21 cellular contexts compared by ENCODE assay signal in the genomic region with DNA sequence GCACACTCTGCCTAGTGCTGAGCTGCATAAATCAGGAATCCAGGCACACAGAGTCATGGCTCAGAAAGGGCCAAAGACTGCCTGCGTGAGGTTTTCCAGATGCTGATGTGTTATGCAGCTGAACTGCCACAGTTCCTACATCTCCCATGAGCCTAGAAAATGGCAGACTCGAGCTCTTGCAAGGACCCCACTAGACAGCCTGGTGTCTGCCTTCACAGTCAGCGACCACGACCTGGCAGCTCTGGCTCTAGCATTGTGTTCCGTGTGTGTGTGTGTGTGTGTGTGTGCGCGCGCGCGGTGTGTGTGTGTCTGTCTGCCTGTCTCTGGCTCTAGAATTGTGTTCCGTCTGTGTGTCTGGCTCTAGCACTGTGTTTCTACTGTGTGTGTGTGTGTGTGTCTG.
DNase-seq lines count a peak whose midpoint lies in the region; ATAC-seq and TF ChIP-seq lines count a peak whose summit lies in the region.
"Had no signal": no experiment of that assay in that cellular context is flagged by ENCODE, and none has a peak within 500 bp of the region (broad histone marks: within the 10 kb centered on the region; RNA-seq: fewer than 3 reads in every experiment).

No MANE protein-coding gene starts in this region.

- H3K36me3 ChIP-seq in HCT116 (ENCODE audit: control insufficient read depth in 1 of 2, insufficient read depth in 2 of 2, low read length in 2 of 2) (no peaks in the 10 kb centered on the region), endodermal cell (ENCODE audit: control insufficient read depth, insufficient read depth, low read length) (no peaks in the 10 kb centered on the region), muscle layer of colon (ENCODE audit: insufficient read depth, low read length) (no peaks in the 10 kb centered on the region)
- H3K36me3 ChIP-seq: uterus had no signal

- peak overlapping the region; percentile 95 for H3K4me3 Mint-ChIP-seq in endodermal cell
- H3K4me3 Mint-ChIP-seq: activated CD4-positive, alpha-beta memory T cell treated with anti-CD3 and anti-CD28 coated beads for 36 hours; activated naive CD8-positive, alpha-beta T cell treated with anti-CD3 and anti-CD28 coated beads, Interleukin-2, amount 50 U/mL, for 24 hours; activated T-helper 1 cell treated with anti-CD3 and anti-CD28 coated beads, Interleukin-12 subunit alpha, Interleukin-12 subunit beta, Interleukin-2, Interleukin-4 antibody, amounts not matched to agents 30 ng/mL and 10 ng/mL and 1 ng/mL, durations not matched to agents 14 hours and 24 hours and 36 hours had no signal

- H3K9me3 ChIP-seq in HCT116 (ENCODE audit: control insufficient read depth in 1 of 2, insufficient read depth in 1 of 2, low read depth in 1 of 2, low read length in 2 of 2) (no peaks in the 10 kb centered on the region), endodermal cell (ENCODE audit: control insufficient read depth, low read length) (peaks cover 6% of the 10 kb centered on the region), muscle layer of colon (ENCODE audit: low read length) (no peaks in the 10 kb centered on the region)
- H3K9me3 ChIP-seq: uterus had no signal

- H2AFZ ChIP-seq in HCT116 (ENCODE audit: low read depth, low read length, poor library complexity, severe bottlenecking): no peak overlapping the region
- H2AFZ ChIP-seq: parathyroid adenoma had no signal

- H4K20me1 ChIP-seq in HCT116 (ENCODE audit: insufficient read depth): no peaks in the 10 kb centered on the region

- peaks cover 29% of the 10 kb centered on the region for H3K9me3 Mint-ChIP-seq in endodermal cell
- H3K9me3 Mint-ChIP-seq: activated naive CD8-positive, alpha-beta T cell treated with anti-CD3 and anti-CD28 coated beads, Interleukin-2, amount 50 U/mL, for 24 hours had no signal

- H3K27me3 ChIP-seq in HCT116 (ENCODE audit: insufficient read depth, low read length) (no peaks in the 10 kb centered on the region), endodermal cell (ENCODE audit: control insufficient read depth, insufficient read depth, low read length, poor library complexity, severe bottlenecking) (no peaks in the 10 kb centered on the region), muscle layer of colon (ENCODE audit: control insufficient read depth in 1 of 2, insufficient read depth in 2 of 2, low read length in 2 of 2) (peaks cover 0 to 6% of the 10 kb centered on the region in 2 donors)
- H3K27me3 ChIP-seq: uterus had no signal

- H3K4me2 ChIP-seq in HCT116 (ENCODE audit: low read length): peak overlapping the region; percentile 76; the same call in 1 of the 2 replicates

- H3K36me3 Mint-ChIP-seq in endodermal cell (ENCODE audit: low read depth): peaks cover 38% of the 10 kb centered on the region
- H3K36me3 Mint-ChIP-seq: activated CD4-positive, alpha-beta memory T cell treated with anti-CD3 and anti-CD28 coated beads for 36 hours had no signal

- H3K9ac ChIP-seq in HCT116 (ENCODE audit: low read length): no peak overlapping the region
- no peak overlapping the region for H3K9ac ChIP-seq in endodermal cell (ENCODE audit: extremely low read depth, low read length, poor library complexity, severe bottlenecking)
- no peak overlapping the region for H3K9ac ChIP-seq in muscle layer of colon (ENCODE audit: low read length)
- H3K9ac ChIP-seq: parathyroid adenoma had no signal

- peaks cover 0 to 11% of the 10 kb centered on the region in 2 experiments; a peak in 1 of 4 replicates for H3K4me1 ChIP-seq in HCT116 (ENCODE audit: control insufficient read depth in 1 of 2, insufficient read depth in 2 of 2, low read length in 2 of 2)
- no peaks in the 10 kb centered on the region for H3K4me1 ChIP-seq in endodermal cell (ENCODE audit: control insufficient read depth, insufficient read depth, low read length)
- H3K4me1 ChIP-seq in muscle layer of colon (ENCODE audit: insufficient read depth, low read length): peaks cover 9% of the 10 kb centered on the region
- H3K4me1 ChIP-seq: parathyroid adenoma, uterus had no signal

- peaks cover 25% of the 10 kb centered on the region for H3K4me1 Mint-ChIP-seq in endodermal cell
- H3K4me1 Mint-ChIP-seq: activated naive CD8-positive, alpha-beta T cell treated with anti-CD3 and anti-CD28 coated beads, Interleukin-2, amount 50 U/mL, for 24 hours had no signal

- TF ChIP-seq CTCF in HCT116 (IDR thresholded peaks at IDR 0.05 in 2 of 3, conservative IDR thresholded peaks at IDR 0.05 in 1 of 3; ENCODE audit: borderline replicate concordance in 1 of 3, insufficient read depth in 1 of 3, low read depth in 2 of 3, low read length in 2 of 3) (no peak), endodermal cell (conservative IDR thresholded peaks at IDR 0.05) (no peak)

- H3K27ac ChIP-seq in HCT116 (ENCODE audit: low read depth, low read length) (no peak overlapping the region), endodermal cell (ENCODE audit: low read depth, low read length) (no peak overlapping the region), muscle layer of colon (ENCODE audit: low read depth, low read length) (peak overlapping the region; percentile 32)
- H3K27ac ChIP-seq: HL-60, parathyroid adenoma, uterus had no signal

- POLR2A ChIA-PET in HCT116 (lab: Charles Lee): no interaction called here

- H3K27me3 Mint-ChIP-seq in endodermal cell (ENCODE audit: insufficient read depth): no peaks in the 10 kb centered on the region
- H3K27me3 Mint-ChIP-seq: activated CD4-positive, alpha-beta memory T cell treated with anti-CD3 and anti-CD28 coated beads for 36 hours had no signal

- H3K79me2 ChIP-seq in HCT116 (ENCODE audit: insufficient read depth, low read length): peaks cover 64% of the 10 kb centered on the region

- CTCF ChIA-PET in HCT116 (lab: Charles Lee): no interaction called here

- BruUV-seq in HCT116 (replicated peaks; lab: Mats Ljungman, UMichigan): no TSS peak

- ATAC-seq in HCT116 (no peak), HG02852 (IDR thresholded peaks at IDR 0.05; ENCODE audit: unreplicated experiment) (no peak), left lobe of liver (no peak), GM21390 (IDR thresholded peaks at IDR 0.05; ENCODE audit: unreplicated experiment) (no peak)
- ATAC-seq: activated naive CD8-positive, alpha-beta T cell treated with anti-CD3 and anti-CD28 coated beads, Interleukin-2, amount 50 U/mL, for 24 hours; PC-3 had no signal

- DNase-seq in COR-L47 (lab: John Stamatoyannopoulos, UW) (peak; percentile 11), HCT116 (ENCODE audit: low read depth, low spot score) (no peak), endodermal cell (no peak), germinal center (ENCODE audit: low spot score) (no peak), left lobe of liver (ENCODE audit: low spot score) (no peak)
- DNase-seq: activated CD4-positive, alpha-beta memory T cell treated with anti-CD3 and anti-CD28 coated beads for 36 hours; activated naive CD8-positive, alpha-beta T cell treated with anti-CD3 and anti-CD28 coated beads, Interleukin-2, amount 50 U/mL, for 24 hours; caudate nucleus; effector memory CD4-positive, alpha-beta T cell; NCI-H187; NCI-H524 treated with DMSO at 0.1 percent for 48 hours; PC-3; stimulated activated CD4-positive, alpha-beta T cell treated with anti-CD3 and anti-CD28 coated beads, Interleukin-12 subunit alpha, Interleukin-12 subunit beta, amount 100 ng/mL, for 4 hours; stimulated activated naive CD4-positive, alpha-beta T cell treated with Interleukin-2 at 50 U/mL for 16 hours; uterus had no signal

- no peak overlapping the region for H3K27ac Mint-ChIP-seq in endodermal cell
- H3K27ac Mint-ChIP-seq: activated CD4-positive, alpha-beta memory T cell treated with anti-CD3 and anti-CD28 coated beads for 36 hours; activated naive CD8-positive, alpha-beta T cell treated with anti-CD3 and anti-CD28 coated beads, Interleukin-2, amount 50 U/mL, for 24 hours; activated T-helper 1 cell treated with anti-CD3 and anti-CD28 coated beads, Interleukin-12 subunit alpha, Interleukin-12 subunit beta, Interleukin-2, Interleukin-4 antibody, amounts not matched to agents 30 ng/mL and 10 ng/mL and 1 ng/mL, durations not matched to agents 14 hours and 24 hours and 36 hours had no signal

- no peak for TF ChIP-seq POLR2A in HCT116 (IDR thresholded peaks at IDR 0.05; ENCODE audit: borderline replicate concordance, extremely low read depth, insufficient read depth, insufficient read length)

- RAD21 ChIA-PET in HCT116 (lab: Charles Lee; ENCODE audit: low non-redundant PET in 1 of 2, low total read pairs in 2 of 2, uncharacterized antibody in 2 of 2, unreplicated experiment in 2 of 2): no interaction called here

- H3K9me2 ChIP-seq in HCT116 (ENCODE audit: insufficient read depth): no peaks in the 10 kb centered on the region

- H3K4me3 ChIP-seq in HCT116 (replicated peaks in 1 of 2; ENCODE audit: low read depth in 1 of 2, low read length in 2 of 2) (no peak overlapping the region), endodermal cell (ENCODE audit: low read length) (peak overlapping the region; percentile 87), muscle layer of colon (ENCODE audit: low read depth in 1 of 2, low read length in 2 of 2) (peak overlapping the region in 1 of 2 donors; percentile 68)
- H3K4me3 ChIP-seq: uterus had no signal

- intact Hi-C loops in HCT116 (cut with micrococcal nuclease): no loop called here

- 82% methylated on average over 6 of the region's 11 CpGs; no CpG with 5 or more reads in 1 of the 2 experiments for WGBS in endodermal cell (ENCODE audit: insufficient coverage in 1 of 2, insufficient read length in 1 of 2), 2 experiments

- TF ChIP-seq RAD21 in HCT116 (IDR thresholded peaks at IDR 0.05; ENCODE audit: low read depth): no peak

TF ChIP-seq in HCT116, 20 proteins besides CTCF, POLR2A, EP300 and RAD21 (continues in another document):
- TF ChIP-seq EGR1 (IDR thresholded peaks at IDR 0.05; ENCODE audit: low read depth) (no peak), YY1 (IDR thresholded peaks at IDR 0.05; ENCODE audit: extremely low read depth, insufficient replicate concordance, low read depth, low read length) (no peak), SIN3A (IDR thresholded peaks at IDR 0.05; ENCODE audit: low read depth) (no peak), EZH2phosphoT487 (IDR thresholded peaks at IDR 0.05; ENCODE audit: borderline replicate concordance) (no peak), ELF1 (IDR thresholded peaks at IDR 0.05; ENCODE audit: borderline replicate concordance, low read depth) (no peak), SRF (IDR thresholded peaks at IDR 0.05; ENCODE audit: low read depth) (no peak), POLR2AphosphoS5 (IDR thresholded peaks at IDR 0.05; ENCODE audit: low read depth, low read length) (no peak), ZNF274 (IDR thresholded peaks at IDR 0.05; ENCODE audit: low read depth, low read length) (no peak), EZH2 (IDR thresholded peaks at IDR 0.05) (no peak), JUND (IDR thresholded peaks at IDR 0.05) (no peak), ATF3 (IDR thresholded peaks at IDR 0.05) (no peak), CBX3 (IDR thresholded peaks at IDR 0.05; ENCODE audit: low read depth) (no peak)
